ENCODE assay signal across 8 cellular contexts in the genomic region with DNA sequence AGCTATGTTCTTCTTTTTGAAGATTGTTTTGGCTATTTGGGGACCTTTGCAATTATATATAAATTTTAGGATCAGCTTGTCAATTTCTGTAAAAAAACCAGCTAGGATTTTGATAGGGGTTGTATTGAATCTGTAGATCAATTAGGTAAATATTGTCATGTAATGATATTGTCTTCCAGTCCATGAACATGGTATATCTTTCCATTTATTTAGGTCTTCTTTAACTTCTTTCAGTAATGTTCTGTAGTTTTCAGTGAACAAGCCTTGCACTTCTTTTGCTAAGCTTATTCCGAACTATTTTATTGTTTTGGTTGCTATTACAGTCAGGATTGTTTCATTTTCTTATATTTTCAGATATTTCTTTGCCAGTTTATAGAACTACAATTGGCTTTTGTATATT.
"Had no signal": no experiment of that assay in that cellular context is flagged by ENCODE, and none has a peak within 500 bp of the region (broad histone marks: within the 10 kb centered on the region; RNA-seq: fewer than 3 reads in every experiment).

No MANE protein-coding gene starts in this region.

- H3K4me1 ChIP-seq: HAP-1 had no signal

- H3K4me3 ChIP-seq: GM23248, GM23338, HAP-1 had no signal

- H3K36me3 ChIP-seq: HAP-1 had no signal

- DNase-seq: GM23248, GOT3, H7, H9, HCEC 1CT, HFFc6 had no signal

- H3K27ac ChIP-seq: GM23248 had no signal
